2 cellular contexts compared by ENCODE assay signal in the genomic region with DNA sequence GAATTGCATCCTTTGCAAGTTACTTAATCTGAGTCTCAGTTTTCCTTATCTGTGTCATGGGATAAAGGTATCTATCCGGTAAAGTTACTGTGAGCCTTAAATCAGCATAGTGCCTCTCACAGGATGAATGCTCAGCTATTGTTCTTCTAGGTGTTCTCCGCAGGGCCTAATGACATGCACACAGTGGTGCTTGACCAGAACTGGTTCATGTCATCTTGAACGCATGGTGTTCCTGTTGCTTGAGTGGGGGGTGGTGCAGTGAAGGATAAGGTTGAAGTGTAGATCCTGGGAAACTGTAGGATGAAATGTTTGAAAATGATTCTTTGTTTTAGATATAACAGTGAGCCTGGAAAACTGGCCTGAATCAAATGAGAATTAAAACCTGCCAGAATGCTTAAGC.
TF ChIP-seq lines count a peak whose summit lies in the region.

No MANE protein-coding gene starts in this region.

TF ChIP-seq in GM23338, 12 proteins besides CTCF, POLR2A, EP300 and RAD21 (continues in another document):
- TF ChIP-seq CREB1 (CRISPR knock-in tag; IDR thresholded peaks at IDR 0.05; ENCODE audit: low read depth) (no peak), ZNF331 (CRISPR knock-in tag; IDR thresholded peaks at IDR 0.05; ENCODE audit: low read depth) (no peak), POLR2AphosphoS5 (IDR thresholded peaks at IDR 0.05; ENCODE audit: low read depth) (no peak), ZNF462 (CRISPR knock-in tag; IDR thresholded peaks at IDR 0.05) (no peak), REST (IDR thresholded peaks at IDR 0.05; ENCODE audit: unreplicated experiment) (no peak), NANOG (IDR thresholded peaks at IDR 0.05; ENCODE audit: borderline replicate concordance) (no peak), EZH2 (IDR thresholded peaks at IDR 0.05; ENCODE audit: low read depth, unreplicated experiment) (no peak), JUNB (IDR thresholded peaks at IDR 0.05; ENCODE audit: unreplicated experiment) (no peak), EZH2phosphoT487 (IDR thresholded peaks at IDR 0.05; ENCODE audit: unreplicated experiment) (no peak)
- TF ChIP-seq, protein P1, sequence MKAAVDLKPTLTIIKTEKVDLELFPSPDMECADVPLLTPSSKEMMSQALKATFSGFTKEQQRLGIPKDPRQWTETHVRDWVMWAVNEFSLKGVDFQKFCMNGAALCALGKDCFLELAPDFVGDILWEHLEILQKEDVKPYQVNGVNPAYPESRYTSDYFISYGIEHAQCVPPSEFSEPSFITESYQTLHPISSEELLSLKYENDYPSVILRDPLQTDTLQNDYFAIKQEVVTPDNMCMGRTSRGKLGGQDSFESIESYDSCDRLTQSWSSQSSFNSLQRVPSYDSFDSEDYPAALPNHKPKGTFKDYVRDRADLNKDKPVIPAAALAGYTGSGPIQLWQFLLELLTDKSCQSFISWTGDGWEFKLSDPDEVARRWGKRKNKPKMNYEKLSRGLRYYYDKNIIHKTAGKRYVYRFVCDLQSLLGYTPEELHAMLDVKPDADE (IDR thresholded peaks at IDR 0.05) = no peak

TF ChIP-seq in H1, 55 proteins besides CTCF, POLR2A, EP300 and RAD21:
- TF ChIP-seq KDM1A (IDR thresholded peaks at IDR 0.05; ENCODE audit: borderline replicate concordance, low read length) (no peak), GTF2F1 (IDR thresholded peaks at IDR 0.05; ENCODE audit: borderline replicate concordance, low read depth, low read length) (no peak), USF2 (IDR thresholded peaks at IDR 0.05; ENCODE audit: low read length) (no peak), NANOG (IDR thresholded peaks at IDR 0.05; ENCODE audit: insufficient read depth, low read depth, low read length, poor library complexity, severe bottlenecking) (peak; percentile 73), SP1 (IDR thresholded peaks at IDR 0.05; ENCODE audit: low read depth, low read length) (0 out of 2 replicates have a peak, but pooled peaks have one; percentile 10)
